Comparison of ENCODE assay signal across 11 cellular contexts in genomic region chr6:100461273-100461919, GRCh38. TPM values are rescaled to one million over a fixed set of nuclear protein-coding genes. Genes with fewer than 3 reads are reported as not detected.
DNase-seq lines count a peak whose midpoint lies in the region; ATAC-seq, FAIRE-seq and TF ChIP-seq lines count a peak whose summit lies in the region.
"Had no signal": no experiment of that assay in that cellular context is flagged by ENCODE, and none has a peak within 500 bp of the region (broad histone marks: within the 10 kb centered on the region; RNA-seq: fewer than 3 reads in every experiment).

No MANE protein-coding gene starts in this region.

- no peak overlapping the region for H3K4me2 ChIP-seq in mammary epithelial cell (ENCODE audit: insufficient read depth, low read depth, low read length)

- H3K4me1 Mint-ChIP-seq in MCF 10A (ENCODE audit: insufficient read depth, unreplicated experiment): no peaks in the 10 kb centered on the region

- BruUV-seq in MCF 10A (replicated peaks; lab: Mats Ljungman, UMichigan) (no TSS peak), mammary epithelial cell (replicated peaks; lab: Mats Ljungman, UMichigan) (no TSS peak)

- no peaks in the 10 kb centered on the region for H4K20me1 ChIP-seq in mammary epithelial cell (ENCODE audit: insufficient read depth, low read length)

- H2AFZ ChIP-seq in mammary epithelial cell (ENCODE audit: low read depth, low read length): no peak overlapping the region

- H3K27me3 ChIP-seq in mammary epithelial cell (ENCODE audit: insufficient read depth, low read length): peaks cover 92% of the 10 kb centered on the region

- H3K4me1 ChIP-seq in mammary epithelial cell (ENCODE audit: insufficient read depth, low read length): peaks cover 14% of the 10 kb centered on the region

- no peaks in the 10 kb centered on the region for H3K36me3 Mint-ChIP-seq in MCF 10A (ENCODE audit: insufficient read depth, unreplicated experiment)

- in situ Hi-C loops in mammary epithelial cell (cut with MboI; ENCODE audit: low sequenced_read_pairs in 2 of 2): no loop called here

- FAIRE-seq in D721Med (lab: Jason Lieb, UNC): no peak

- POLR2A ChIA-PET in MCF 10A (lab: Yijun Ruan, JAX): interaction anchor here (1.0 to 1.4 kb wide), 2 partner anchors 10 to 203 kb away, joined by 3 to 5 read pairs; no protein-coding TSS in a partner anchor

- no peak for TF ChIP-seq CTCF in MCF 10A (IDR thresholded peaks at IDR 0.05; ENCODE audit: unreplicated experiment)
- TF ChIP-seq CTCF in mammary epithelial cell (conservative IDR thresholded peaks at IDR 0.05 in 1 of 2, IDR thresholded peaks at IDR 0.05 in 1 of 2; ENCODE audit: extremely low read depth in 1 of 2, insufficient read depth in 1 of 2, low read depth in 1 of 2, low read length in 2 of 2): no peak
- no peak for TF ChIP-seq CTCF in foreskin fibroblast (IDR thresholded peaks at IDR 0.05; ENCODE audit: low read depth, low read length)
- TF ChIP-seq CTCF in D721Med (IDR thresholded peaks at IDR 0.05; ENCODE audit: insufficient read depth, missing control alignments): no peak

- no peak overlapping the region for H3K9ac ChIP-seq in mammary epithelial cell (ENCODE audit: insufficient read depth, low read length)

- no peaks in the 10 kb centered on the region for H3K27me3 Mint-ChIP-seq in MCF 10A (ENCODE audit: insufficient read depth, unreplicated experiment)

- H3K4me3 ChIP-seq in mammary epithelial cell (replicated peaks in 1 of 3; ENCODE audit: insufficient read depth in 1 of 3, low read depth in 2 of 3, low read length in 3 of 3): no peak overlapping the region
- H3K4me3 ChIP-seq in foreskin fibroblast (ENCODE audit: low read depth in 1 of 2, low read length in 2 of 2): peak overlapping the region; percentile 71 to 96

- no peaks in the 10 kb centered on the region for H3K79me2 ChIP-seq in mammary epithelial cell (ENCODE audit: insufficient read depth, low read length)

- CTCF ChIA-PET in MCF 10A (lab: Yijun Ruan, JAX): interaction anchor here (0.6 to 2.6 kb wide), 18 partner anchors 9 to 595 kb away, joined by 3 to 7 read pairs (median 4); no protein-coding TSS in a partner anchor
- CTCF ChIA-PET in mammary epithelial cell (lab: Charles Lee; ENCODE audit: low non-redundant PET): no interaction called here

- H3K9me3 Mint-ChIP-seq in MCF 10A (ENCODE audit: unreplicated experiment): no peaks in the 10 kb centered on the region

- ATAC-seq in GM19035 (IDR thresholded peaks at IDR 0.05; ENCODE audit: unreplicated experiment): no peak

- intact Hi-C loops in MCF 10A (cut with micrococcal nuclease): no loop called here
- intact Hi-C loops in mammary epithelial cell (cut with micrococcal nuclease): loop anchor here (5.0 kb wide), 1 partner anchor 114 kb away; no protein-coding TSS in a partner anchor

- H3K9me3 ChIP-seq in mammary epithelial cell (replicated peaks; ENCODE audit: insufficient read depth, low read length): peaks cover 11% of the 10 kb centered on the region

- DNase-seq in MCF 10A (ENCODE audit: unreplicated experiment) (peak; percentile 42), mammary epithelial cell (no peak), NCI-H69 (lab: John Stamatoyannopoulos, UW) (peak; percentile 97), foreskin fibroblast (peak in 1 of 2 donors; percentile 80), D721Med (ENCODE audit: insufficient read length, low spot score) (no peak), OCI-M2 (lab: John Stamatoyannopoulos, UW; ENCODE audit: unreplicated experiment) (no peak), midbrain (lab: John Stamatoyannopoulos, UW) (no peak)
- DNase-seq: CD4-positive, alpha-beta T cell; NCI-H1930; nucleus accumbens had no signal

- H3K4me3 Mint-ChIP-seq in MCF 10A (ENCODE audit: unreplicated experiment): peak overlapping the region; percentile 65
- H3K4me3 Mint-ChIP-seq: CD4-positive, alpha-beta T cell had no signal

- H3K36me3 ChIP-seq in mammary epithelial cell (ENCODE audit: insufficient read depth, low read length): no peaks in the 10 kb centered on the region

- dilution Hi-C loops in mammary epithelial cell (cut with HindIII; ENCODE audit: low sequenced_read_pairs): loop anchor here (25.0 kb wide), 1 partner anchor 349 kb away; no protein-coding TSS in a partner anchor

- no peak overlapping the region for H3K27ac Mint-ChIP-seq in MCF 10A (ENCODE audit: low read depth, unreplicated experiment)
- H3K27ac Mint-ChIP-seq: CD4-positive, alpha-beta T cell had no signal

- H3K27ac ChIP-seq in mammary epithelial cell (ENCODE audit: insufficient read depth, low read depth, low read length): no peak overlapping the region

- WGBS in mammary epithelial cell (ENCODE audit: low coverage, missing lambda C conversion rate): 17% methylated on average over 22 of the region's 29 CpGs

RNA-seq across cellular contexts. Expression of gene SIM1, which starts 3.3 kb away (rescaled TPM):
- total RNA-seq in MCF 10A (2022): not detected in 2 replicates
- total RNA-seq in mammary epithelial cell: under 1 TPM in 1 of 2 donors, not detected in 1; under 0.01 TPM
- polyA plus RNA-seq in mammary epithelial cell: not detected
- polyA minus RNA-seq in mammary epithelial cell: not detected
- total RNA-seq: CD4-positive, alpha-beta T cell had no signal

Comparison
In these comparisons a context has a peak if more than half of its experiments do, and no peak if none do; other contexts are left out.
1. DNase-seq: peak in MCF 10A (single experiment) and NCI-H69 (single experiment); none in mammary epithelial cell (single experiment), D721Med (single experiment), OCI-M2 (single experiment) and midbrain (single experiment).
2. H3K4me3 ChIP-seq: peak in foreskin fibroblast (2 of 2); none in mammary epithelial cell (0 of 3).